ENCODE assay signal across 21 cellular contexts in the genomic region with DNA sequence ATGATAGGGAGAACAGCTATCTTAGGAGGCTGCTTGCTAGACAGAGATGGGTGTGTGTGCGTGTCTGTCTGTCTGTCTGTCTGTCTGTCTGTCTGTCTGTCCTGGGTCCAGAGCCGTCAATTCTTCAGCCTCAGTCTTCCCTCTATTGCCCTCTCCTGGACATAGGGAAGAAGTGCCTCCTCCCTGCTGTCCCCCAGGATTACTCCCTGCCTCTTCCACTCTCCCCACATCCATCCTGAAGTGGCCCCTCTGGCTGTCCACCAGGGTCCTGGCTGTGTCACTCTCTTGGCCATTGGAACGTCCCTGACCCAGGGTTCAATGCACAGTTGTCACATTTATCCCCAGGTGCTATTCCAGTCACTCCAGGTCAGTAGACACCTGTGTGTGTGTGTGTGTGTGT. TPM values are rescaled to one million over a fixed set of nuclear protein-coding genes. Genes with fewer than 3 reads are reported as not detected.
A peak's percentile ranks its signal among the peaks of the same experiment; 100 is the strongest.
DNase-seq lines count a peak whose midpoint lies in the region; ATAC-seq, FAIRE-seq and TF ChIP-seq lines count a peak whose summit lies in the region.
"Had no signal": no experiment of that assay in that cellular context is flagged by ENCODE, and none has a peak within 500 bp of the region (broad histone marks: within the 10 kb centered on the region; RNA-seq: fewer than 3 reads in every experiment).

No MANE protein-coding gene starts in this region.

- H3K79me2 ChIP-seq in HepG2 (ENCODE audit: insufficient read depth, low read length) (no peaks in the 10 kb centered on the region), OCI-LY7 (ENCODE audit: insufficient read depth, low read depth, low read length) (no peaks in the 10 kb centered on the region)

- no peak for TF ChIP-seq POLR2A in HepG2 (IDR thresholded peaks at IDR 0.05; ENCODE audit: insufficient read depth in 1 of 2, low read depth in 2 of 2, low read length in 2 of 2)
- TF ChIP-seq POLR2A in right lobe of liver (IDR thresholded peaks at IDR 0.05): no peak

- no peaks in the 10 kb centered on the region for H4K20me1 ChIP-seq in HepG2 (ENCODE audit: insufficient read depth, low read length)
- H4K20me1 ChIP-seq in OCI-LY7 (ENCODE audit: insufficient read depth, low read length): no peaks in the 10 kb centered on the region
- H4K20me1 ChIP-seq: BLaER1 treated with 17β-estradiol and CSF1 and Interleukin-3, amounts not matched to agents 10 nM and 100 nM had no signal

- H3K14ac ChIP-seq in mesenchymal stem cell (ENCODE audit: low read length in 2 of 2): no peak overlapping the region

- H2BK5ac ChIP-seq in mesenchymal stem cell (ENCODE audit: low read depth, low read length, poor library complexity, severe bottlenecking): no peak overlapping the region

- H2AK5ac ChIP-seq in mesenchymal stem cell (ENCODE audit: low read length, severe bottlenecking): no peak overlapping the region

- H3K4me1 ChIP-seq in HepG2 (ENCODE audit: insufficient read depth, low read length) (no peaks in the 10 kb centered on the region), right lobe of liver (no peaks in the 10 kb centered on the region), OCI-LY7 (ENCODE audit: insufficient read depth, low read length, poor library complexity, severe bottlenecking) (peaks cover 11% of the 10 kb centered on the region), mesenchymal stem cell (ENCODE audit: control insufficient read depth, insufficient read depth, low read depth, low read length) (no peaks in the 10 kb centered on the region)
- H3K4me1 ChIP-seq: HAP-1 had no signal

- no peak overlapping the region for H2BK12ac ChIP-seq in mesenchymal stem cell (ENCODE audit: low read length in 2 of 2)

- H3K27ac ChIP-seq in HepG2 (ENCODE audit: extremely low read length, insufficient read depth, low read length) (no peak overlapping the region), right lobe of liver (no peak overlapping the region), OCI-LY7 (ENCODE audit: low read depth, low read length, poor library complexity, severe bottlenecking) (no peak overlapping the region), mesenchymal stem cell (ENCODE audit: low read length, poor library complexity, severe bottlenecking) (no peak overlapping the region), dorsolateral prefrontal cortex (no peak overlapping the region)
- H3K27ac ChIP-seq: PC-9, RWPE1 had no signal

- no peak overlapping the region for H2BK120ac ChIP-seq in mesenchymal stem cell (ENCODE audit: low read depth, low read length)

- in situ Hi-C loops in HepG2 (cut with HindIII; ENCODE audit: extremely low pct_ligation_motif_present, low pct_unique_long_range_greater_than_20kb): no loop called here

- H3K9ac ChIP-seq in HepG2 (ENCODE audit: insufficient read depth, low read depth, low read length): no peak overlapping the region
- no peak overlapping the region for H3K9ac ChIP-seq in mesenchymal stem cell (ENCODE audit: low read length)
- H3K9ac ChIP-seq: BLaER1 treated with 17β-estradiol and CSF1 and Interleukin-3, amounts not matched to agents 10 nM and 100 nM had no signal

- H2BK15ac ChIP-seq in mesenchymal stem cell (ENCODE audit: low read depth, poor library complexity, severe bottlenecking): no peak overlapping the region

- H2AFZ ChIP-seq in HepG2 (ENCODE audit: low read length) (no peak overlapping the region), OCI-LY7 (ENCODE audit: low read length) (no peak overlapping the region), mesenchymal stem cell (ENCODE audit: low read depth, low read length) (no peak overlapping the region)
- H2AFZ ChIP-seq: PC-9 had no signal

- DNase-seq in HepG2 (ENCODE audit: low spot score) (no peak), right lobe of liver (no peak), OCI-LY7 (ENCODE audit: low spot score) (no peak), fibroblast of mammary gland (ENCODE audit: low read depth) (peak; percentile 1), mesenchymal stem cell (no peak), dorsolateral prefrontal cortex (no peak)
- DNase-seq: Calu3; CD8-positive, alpha-beta T cell; EL; KG1; NCI-H1417 treated with DMSO at 0.1 percent for 48 hours; NCI-H187 treated with DMSO at 0.1 percent for 48 hours; NCI-H2227 treated with DMSO at 0.1 percent for 48 hours; NCI-H510A treated with DMSO at 0.1 percent for 48 hours; PC-9; SIG-M5 had no signal

- intact Hi-C loops in HepG2 (cut with micrococcal nuclease; ENCODE audit: unreplicated experiment) (no loop called here), right lobe of liver (cut with DNase I) (no loop called here), OCI-LY7 (cut with micrococcal nuclease; ENCODE audit: unreplicated experiment) (no loop called here), dorsolateral prefrontal cortex (cut with DNase I) (no loop called here)

- peaks cover 3 to 24% of the 10 kb centered on the region in 2 experiments; a peak in 4 of 5 replicates for H3K27me3 ChIP-seq in HepG2 (ENCODE audit: control insufficient read depth in 1 of 2, insufficient read depth in 2 of 2, low read length in 2 of 2)
- no peaks in the 10 kb centered on the region for H3K27me3 ChIP-seq in right lobe of liver
- peaks cover 45 to 48% of the 10 kb centered on the region in 2 experiments for H3K27me3 ChIP-seq in mesenchymal stem cell (ENCODE audit: control insufficient read depth in 1 of 2, insufficient read depth in 1 of 2, low read length in 2 of 2)
- H3K27me3 ChIP-seq in dorsolateral prefrontal cortex: peaks cover 0 to 13% (median 0%) of the 10 kb centered on the region in 45 donors
- H3K27me3 ChIP-seq: BLaER1 treated with 17β-estradiol and CSF1 and Interleukin-3, amounts not matched to agents 10 nM and 100 nM had no signal

- no peak overlapping the region for H3K18ac ChIP-seq in mesenchymal stem cell (ENCODE audit: low read depth in 1 of 2, low read length in 2 of 2)

- no TSS peak for BruUV-seq in HepG2 (replicated peaks; lab: Mats Ljungman, UMichigan)
- BruUV-seq in OCI-LY7 (replicated peaks; lab: Mats Ljungman, UMichigan): TSS peak; percentile 72

- H3K23ac ChIP-seq in mesenchymal stem cell (ENCODE audit: low read length in 2 of 2): no peak overlapping the region

- no peak overlapping the region for H4K8ac ChIP-seq in mesenchymal stem cell (ENCODE audit: low read length)

- H3K9me2 ChIP-seq in OCI-LY7 (ENCODE audit: insufficient read depth, low read length): no peaks in the 10 kb centered on the region

- 21% methylated on average over 3 of the region's 3 CpGs for WGBS in HepG2 (ENCODE audit: low lambda C conversion rate)
- WGBS in right lobe of liver (ENCODE audit: insufficient coverage, low coverage, low lambda C conversion rate, missing lambda C conversion rate): 13% methylated on average over 1 of the region's 3 CpGs
- WGBS in mesenchymal stem cell: 91% methylated on average over 3 of the region's 3 CpGs

- no peak overlapping the region for H3K4me2 ChIP-seq in HepG2 (ENCODE audit: low read depth, low read length)
- H3K4me2 ChIP-seq in OCI-LY7 (ENCODE audit: low read length): no peak overlapping the region
- no peak overlapping the region for H3K4me2 ChIP-seq in mesenchymal stem cell (ENCODE audit: low read length, poor library complexity, severe bottlenecking)
- H3K4me2 ChIP-seq: PC-9 had no signal

- no peaks in the 10 kb centered on the region for H3K79me1 ChIP-seq in mesenchymal stem cell (replicated peaks; ENCODE audit: low read length, poor library complexity, severe bottlenecking)

- 0 out of 2 replicates have a peak, but pooled peaks have one; percentile 11 for TF ChIP-seq CTCF in HepG2 (CRISPR knock-in tag; IDR thresholded peaks at IDR 0.05)
- TF ChIP-seq CTCF in right lobe of liver (IDR thresholded peaks at IDR 0.05): no peak
- no peak for TF ChIP-seq CTCF in OCI-LY7 (conservative IDR thresholded peaks at IDR 0.05; ENCODE audit: low read length)
- TF ChIP-seq CTCF in fibroblast of mammary gland (conservative IDR thresholded peaks at IDR 0.05; ENCODE audit: control insufficient read depth, insufficient read depth, low read depth, low read length): no peak
- TF ChIP-seq CTCF in dorsolateral prefrontal cortex (IDR thresholded peaks at IDR 0.05 in 54 of 56, conservative IDR thresholded peaks at IDR 0.05 in 2 of 56; ENCODE audit: low read depth in 1 of 56, partially characterized antibody in 56 of 56): no peak

- CTCF ChIA-PET in HepG2 (lab: Yijun Ruan, JAX; ENCODE audit: low intra/inter-chr PET ratio, low total read pairs) (no interaction called here), OCI-LY7 (lab: Charles Lee; ENCODE audit: unreplicated experiment) (no interaction called here)

- no peak overlapping the region for H3K4ac ChIP-seq in mesenchymal stem cell (ENCODE audit: low read depth in 1 of 2, low read length in 2 of 2)

- POLR2A ChIA-PET in HepG2 (lab: Yijun Ruan, JAX) (no interaction called here), OCI-LY7 (lab: Charles Lee) (no interaction called here)

- H3K9me3 ChIP-seq in HepG2 (ENCODE audit: low read length) (peaks cover 17% of the 10 kb centered on the region), right lobe of liver (no peaks in the 10 kb centered on the region), OCI-LY7 (ENCODE audit: low read length) (peaks cover 16% of the 10 kb centered on the region; the same call in 1 of the 2 replicates), mesenchymal stem cell (ENCODE audit: control insufficient read depth, low read length) (peaks cover 12% of the 10 kb centered on the region)

- TF ChIP-seq RAD21 in HepG2 (CRISPR knock-in tag; IDR thresholded peaks at IDR 0.05): no peak

- no peak for FAIRE-seq in HepG2 (lab: Jason Lieb, UNC)

- H3K36me3 ChIP-seq in HepG2 (replicated peaks in 1 of 2; ENCODE audit: control insufficient read depth in 1 of 2, insufficient read depth in 2 of 2, low read length in 2 of 2) (no peaks in the 10 kb centered on the region), right lobe of liver (no peaks in the 10 kb centered on the region), OCI-LY7 (ENCODE audit: insufficient read depth, low read length) (peaks cover 38% of the 10 kb centered on the region), mesenchymal stem cell (ENCODE audit: control insufficient read depth in 1 of 2, insufficient read depth in 2 of 2, low read depth in 1 of 2, low read length in 2 of 2) (no peaks in the 10 kb centered on the region)
- H3K36me3 ChIP-seq: HAP-1 had no signal

- H3K4me3 ChIP-seq in HepG2 (replicated peaks in 1 of 3; ENCODE audit: insufficient read depth in 1 of 3, low read depth in 2 of 3, low read length in 3 of 3) (no peak overlapping the region), right lobe of liver (no peak overlapping the region), OCI-LY7 (ENCODE audit: low read depth, low read length, poor library complexity, severe bottlenecking) (no peak overlapping the region), fibroblast of mammary gland (ENCODE audit: control insufficient read depth, low read depth, low read length) (no peak overlapping the region), mesenchymal stem cell (ENCODE audit: insufficient read depth in 1 of 2, low read depth in 1 of 2, low read length in 2 of 2) (no peak overlapping the region), dorsolateral prefrontal cortex (no peak overlapping the region)
- H3K4me3 ChIP-seq: BLaER1 treated with 17β-estradiol and CSF1 and Interleukin-3, amounts not matched to agents 10 nM and 100 nM; HAP-1; PC-9 had no signal

- H4K91ac ChIP-seq in mesenchymal stem cell (ENCODE audit: low read length): no peak overlapping the region

- ATAC-seq in HepG2 (no peak), right lobe of liver (no peak), HG02970 (IDR thresholded peaks at IDR 0.05; ENCODE audit: low FRiP score, unreplicated experiment) (no peak)

- TF ChIP-seq EP300 in HepG2 (IDR thresholded peaks at IDR 0.05; ENCODE audit: low read depth in 2 of 2, low read length in 2 of 2): no peak
- TF ChIP-seq EP300 in HepG2 (CRISPR knock-in tag; IDR thresholded peaks at IDR 0.05; ENCODE audit: borderline replicate concordance): no peak

RNA-seq across cellular contexts. Expression of gene TREML2, which starts 10.2 kb away (rescaled TPM):
- total RNA-seq in HepG2 (2016; rRNA removed; fragmentation: Illumina TruSeq; extraction: Trizol) (not detected in 2 replicates), right lobe of liver (under 1 TPM in 4 of 6 experiments, not detected in 2; 0.06 to 0.20 (median 0.12) TPM), OCI-LY7 (2022) (15.1 and 17.4 TPM in 2 replicates), dorsolateral prefrontal cortex (under 1 TPM in 17 of 120 experiments, not detected in 103; 0.13 to 0.97 (median 0.20) TPM)
- not detected in 2 replicates for total RNA-seq in HepG2 (2016; cell fraction: cytosol; rRNA removed; fragmentation: Illumina TruSeq; extraction: Trizol; ENCODE audit: low read depth)
- not detected in 2 replicates for total RNA-seq in HepG2 (2016; cell fraction: insoluble cytoplasmic fraction; rRNA removed; fragmentation: Illumina TruSeq; extraction: Trizol)
- total RNA-seq in HepG2 (2016; cell fraction: membrane; rRNA removed; fragmentation: Illumina TruSeq; extraction: Trizol): not detected in 2 replicates
- total RNA-seq in HepG2 (2016; cell fraction: nucleus; rRNA removed; fragmentation: Illumina TruSeq; extraction: Trizol): not detected in 2 replicates
- polyA plus RNA-seq in HepG2 (2011; rRNA removed): not detected in 2 replicates
- polyA plus RNA-seq in HepG2 (2011; cell fraction: cytosol; rRNA removed): not detected in 2 replicates
- polyA plus RNA-seq in HepG2 (2011; cell fraction: nucleus; rRNA removed): not detected in 2 replicates
- not detected in 2 replicates for polyA plus RNA-seq in HepG2 (2012)
- not detected in 2 replicates for polyA plus RNA-seq in HepG2 (2016; cell fraction: cytosol; fragmentation: Illumina TruSeq; extraction: Trizol; ENCODE audit: low read depth)
- polyA plus RNA-seq in HepG2 (2016; cell fraction: insoluble cytoplasmic fraction; fragmentation: Illumina TruSeq; extraction: Trizol; ENCODE audit: low read depth): not detected in 2 replicates
- not detected in 2 replicates for polyA plus RNA-seq in HepG2 (2016; cell fraction: membrane; fragmentation: Illumina TruSeq; extraction: Trizol; ENCODE audit: low read depth)
- not detected in 2 replicates for polyA plus RNA-seq in HepG2 (2016; cell fraction: nucleus; fragmentation: Illumina TruSeq; extraction: Trizol; ENCODE audit: insufficient read depth, low read depth)
- polyA minus RNA-seq in HepG2 (2011; rRNA and poly(A)+ RNA removed; ENCODE audit: low replicate concordance): not detected in 2 replicates
- not detected in 2 replicates for polyA minus RNA-seq in HepG2 (2011; cell fraction: cytosol; rRNA and poly(A)+ RNA removed)
- not detected in 2 replicates for polyA minus RNA-seq in HepG2 (2011; cell fraction: nucleus; rRNA and poly(A)+ RNA removed)
- total RNA-seq in OCI-LY7 (2014; rRNA removed; shearing (Covaris generic)): 5.5 and 6.2 TPM in 2 replicates
- not detected for polyA plus RNA-seq in mesenchymal stem cell (2013, experiment 1 of 2)
- 0.01 TPM for polyA plus RNA-seq in mesenchymal stem cell (2013, experiment 2 of 2)
- total RNA-seq: A172, Calu3, PC-9 had no signal

RNA-seq across cellular contexts. Expression of gene TREM2, which starts 27.9 kb away (rescaled TPM):
- total RNA-seq in HepG2 (2016; rRNA removed; fragmentation: Illumina TruSeq; extraction: Trizol) (0.11 TPM in 1 of 2 replicates, not detected in the other), right lobe of liver (1 to 10 TPM in 3 of 6 experiments, under 1 TPM in 3; 0.20 to 4.6 (median 2.3) TPM), OCI-LY7 (2022) (not detected in 2 replicates), dorsolateral prefrontal cortex (10 to 100 TPM in 68 of 120 experiments, 1 to 10 TPM in 52; 1.2 to 28.9 (median 11.7) TPM)
- not detected in 2 replicates for total RNA-seq in HepG2 (2016; cell fraction: cytosol; rRNA removed; fragmentation: Illumina TruSeq; extraction: Trizol; ENCODE audit: low read depth)
- not detected in 2 replicates for total RNA-seq in HepG2 (2016; cell fraction: insoluble cytoplasmic fraction; rRNA removed; fragmentation: Illumina TruSeq; extraction: Trizol)
- not detected in 2 replicates for total RNA-seq in HepG2 (2016; cell fraction: membrane; rRNA removed; fragmentation: Illumina TruSeq; extraction: Trizol)
- total RNA-seq in HepG2 (2016; cell fraction: nucleus; rRNA removed; fragmentation: Illumina TruSeq; extraction: Trizol): not detected in 2 replicates
- not detected in 2 replicates for polyA plus RNA-seq in HepG2 (2011; rRNA removed)
- 0.05 TPM in 1 of 2 replicates, not detected in the other for polyA plus RNA-seq in HepG2 (2011; cell fraction: cytosol; rRNA removed)
- not detected in 2 replicates for polyA plus RNA-seq in HepG2 (2011; cell fraction: nucleus; rRNA removed)
- not detected in 2 replicates for polyA plus RNA-seq in HepG2 (2012)
- not detected in 2 replicates for polyA plus RNA-seq in HepG2 (2016; cell fraction: cytosol; fragmentation: Illumina TruSeq; extraction: Trizol; ENCODE audit: low read depth)
- polyA plus RNA-seq in HepG2 (2016; cell fraction: insoluble cytoplasmic fraction; fragmentation: Illumina TruSeq; extraction: Trizol; ENCODE audit: low read depth): not detected in 2 replicates
- not detected in 2 replicates for polyA plus RNA-seq in HepG2 (2016; cell fraction: membrane; fragmentation: Illumina TruSeq; extraction: Trizol; ENCODE audit: low read depth)
- polyA plus RNA-seq in HepG2 (2016; cell fraction: nucleus; fragmentation: Illumina TruSeq; extraction: Trizol; ENCODE audit: insufficient read depth, low read depth): not detected in 2 replicates
- not detected in 2 replicates for polyA minus RNA-seq in HepG2 (2011; rRNA and poly(A)+ RNA removed; ENCODE audit: low replicate concordance)
- polyA minus RNA-seq in HepG2 (2011; cell fraction: cytosol; rRNA and poly(A)+ RNA removed): not detected in 2 replicates
- not detected in 2 replicates for polyA minus RNA-seq in HepG2 (2011; cell fraction: nucleus; rRNA and poly(A)+ RNA removed)
- not detected in 2 replicates for total RNA-seq in OCI-LY7 (2014; rRNA removed; shearing (Covaris generic))
- polyA plus RNA-seq in mesenchymal stem cell (2013, experiment 1 of 2): 0.04 TPM
- polyA plus RNA-seq in mesenchymal stem cell (2013, experiment 2 of 2): not detected
- total RNA-seq: A172; Calu3; CD8-positive, alpha-beta T cell; PC-9 had no signal

RNA-seq across cellular contexts. Expression of gene TREML1, which starts 36.6 kb away (rescaled TPM):
- total RNA-seq in HepG2 (2016; rRNA removed; fragmentation: Illumina TruSeq; extraction: Trizol): not detected in 2 replicates
- total RNA-seq in HepG2 (2016; cell fraction: cytosol; rRNA removed; fragmentation: Illumina TruSeq; extraction: Trizol; ENCODE audit: low read depth): not detected in 2 replicates
- not detected in 2 replicates for total RNA-seq in HepG2 (2016; cell fraction: insoluble cytoplasmic fraction; rRNA removed; fragmentation: Illumina TruSeq; extraction: Trizol)
- not detected in 2 replicates for total RNA-seq in HepG2 (2016; cell fraction: membrane; rRNA removed; fragmentation: Illumina TruSeq; extraction: Trizol)
- total RNA-seq in HepG2 (2016; cell fraction: nucleus; rRNA removed; fragmentation: Illumina TruSeq; extraction: Trizol): not detected in 2 replicates
- polyA plus RNA-seq in HepG2 (2011; rRNA removed): not detected in 2 replicates
- not detected in 2 replicates for polyA plus RNA-seq in HepG2 (2011; cell fraction: cytosol; rRNA removed)
- not detected in 2 replicates for polyA plus RNA-seq in HepG2 (2011; cell fraction: nucleus; rRNA removed)
- not detected in 2 replicates for polyA plus RNA-seq in HepG2 (2012)
- polyA plus RNA-seq in HepG2 (2016; cell fraction: cytosol; fragmentation: Illumina TruSeq; extraction: Trizol; ENCODE audit: low read depth): not detected in 2 replicates
- not detected in 2 replicates for polyA plus RNA-seq in HepG2 (2016; cell fraction: insoluble cytoplasmic fraction; fragmentation: Illumina TruSeq; extraction: Trizol; ENCODE audit: low read depth)
- polyA plus RNA-seq in HepG2 (2016; cell fraction: membrane; fragmentation: Illumina TruSeq; extraction: Trizol; ENCODE audit: low read depth): not detected in 2 replicates
- not detected in 2 replicates for polyA plus RNA-seq in HepG2 (2016; cell fraction: nucleus; fragmentation: Illumina TruSeq; extraction: Trizol; ENCODE audit: insufficient read depth, low read depth)
- not detected in 2 replicates for polyA minus RNA-seq in HepG2 (2011; rRNA and poly(A)+ RNA removed; ENCODE audit: low replicate concordance)
- polyA minus RNA-seq in HepG2 (2011; cell fraction: cytosol; rRNA and poly(A)+ RNA removed): not detected in 2 replicates
- polyA minus RNA-seq in HepG2 (2011; cell fraction: nucleus; rRNA and poly(A)+ RNA removed): not detected in 2 replicates
- total RNA-seq in right lobe of liver: under 1 TPM in 3 of 6 experiments, not detected in 3; 0.43 to 0.62 (median 0.46) TPM
- total RNA-seq in OCI-LY7 (2014; rRNA removed; shearing (Covaris generic)): not detected in 2 replicates
- total RNA-seq in OCI-LY7 (2022): not detected in 2 replicates
- polyA plus RNA-seq in mesenchymal stem cell (2013, experiment 1 of 2): not detected
- polyA plus RNA-seq in mesenchymal stem cell (2013, experiment 2 of 2): not detected
- 1 to 10 TPM in 70 of 120 experiments, under 1 TPM in 31, not detected in 19; 0.43 to 5.0 (median 1.4) TPM for total RNA-seq in dorsolateral prefrontal cortex
- total RNA-seq: A172; Calu3; CD8-positive, alpha-beta T cell; PC-9 had no signal

RNA-seq across cellular contexts. Expression of gene TREML4, which starts 37.4 kb away (rescaled TPM):
- not detected in 2 replicates for total RNA-seq in HepG2 (2016; rRNA removed; fragmentation: Illumina TruSeq; extraction: Trizol)
- total RNA-seq in HepG2 (2016; cell fraction: cytosol; rRNA removed; fragmentation: Illumina TruSeq; extraction: Trizol; ENCODE audit: low read depth): not detected in 2 replicates
- total RNA-seq in HepG2 (2016; cell fraction: insoluble cytoplasmic fraction; rRNA removed; fragmentation: Illumina TruSeq; extraction: Trizol): not detected in 2 replicates
- not detected in 2 replicates for total RNA-seq in HepG2 (2016; cell fraction: membrane; rRNA removed; fragmentation: Illumina TruSeq; extraction: Trizol)
- not detected in 2 replicates for total RNA-seq in HepG2 (2016; cell fraction: nucleus; rRNA removed; fragmentation: Illumina TruSeq; extraction: Trizol)
- polyA plus RNA-seq in HepG2 (2011; rRNA removed): not detected in 2 replicates
- not detected in 2 replicates for polyA plus RNA-seq in HepG2 (2011; cell fraction: cytosol; rRNA removed)
- polyA plus RNA-seq in HepG2 (2011; cell fraction: nucleus; rRNA removed): not detected in 2 replicates
- not detected in 2 replicates for polyA plus RNA-seq in HepG2 (2012)
- polyA plus RNA-seq in HepG2 (2016; cell fraction: cytosol; fragmentation: Illumina TruSeq; extraction: Trizol; ENCODE audit: low read depth): not detected in 2 replicates
- polyA plus RNA-seq in HepG2 (2016; cell fraction: insoluble cytoplasmic fraction; fragmentation: Illumina TruSeq; extraction: Trizol; ENCODE audit: low read depth): not detected in 2 replicates
- polyA plus RNA-seq in HepG2 (2016; cell fraction: membrane; fragmentation: Illumina TruSeq; extraction: Trizol; ENCODE audit: low read depth): not detected in 2 replicates
- polyA plus RNA-seq in HepG2 (2016; cell fraction: nucleus; fragmentation: Illumina TruSeq; extraction: Trizol; ENCODE audit: insufficient read depth, low read depth): not detected in 2 replicates
- polyA minus RNA-seq in HepG2 (2011; rRNA and poly(A)+ RNA removed; ENCODE audit: low replicate concordance): not detected in 2 replicates
- not detected in 2 replicates for polyA minus RNA-seq in HepG2 (2011; cell fraction: cytosol; rRNA and poly(A)+ RNA removed)
- not detected in 2 replicates for polyA minus RNA-seq in HepG2 (2011; cell fraction: nucleus; rRNA and poly(A)+ RNA removed)
- total RNA-seq in right lobe of liver: under 1 TPM in 2 of 6 experiments, not detected in 4; 0.10 to 0.12 TPM
- total RNA-seq in OCI-LY7 (2014; rRNA removed; shearing (Covaris generic)): not detected in 2 replicates
- total RNA-seq in OCI-LY7 (2022): not detected in 2 replicates
- not detected for polyA plus RNA-seq in mesenchymal stem cell (2013, experiment 1 of 2)
- polyA plus RNA-seq in mesenchymal stem cell (2013, experiment 2 of 2): not detected
- total RNA-seq in dorsolateral prefrontal cortex: under 1 TPM in 10 of 120 experiments, not detected in 110; 0.20 to 0.64 (median 0.30) TPM
- total RNA-seq: A172; Calu3; CD8-positive, alpha-beta T cell; PC-9 had no signal
